Comparison of ENCODE assay signal across 14 cellular contexts in genomic region chr3:76497636-76498035, GRCh38.
DNase-seq lines count a peak whose midpoint lies in the region; ATAC-seq, FAIRE-seq and TF ChIP-seq lines count a peak whose summit lies in the region.
"Had no signal": no experiment of that assay in that cellular context is flagged by ENCODE, and none has a peak within 500 bp of the region (broad histone marks: within the 10 kb centered on the region; RNA-seq: fewer than 3 reads in every experiment).

No MANE protein-coding gene starts in this region.

- no peak for TF ChIP-seq CTCF in kidney (IDR thresholded peaks at IDR 0.05; ENCODE audit: borderline replicate concordance, extremely low read depth, insufficient read depth)

- ATAC-seq in HG02588 (IDR thresholded peaks at IDR 0.05; ENCODE audit: unreplicated experiment), result no peak

- no peaks in the 10 kb centered on the region for H3K36me3 ChIP-seq in kidney (ENCODE audit: control insufficient read depth in 1 of 2, insufficient read depth in 2 of 2, low read length in 2 of 2)
- H3K36me3 ChIP-seq: stomach had no signal

- H3K9ac ChIP-seq in kidney (ENCODE audit: low read length in 2 of 2), result no peak overlapping the region

- no peaks in the 10 kb centered on the region for H3K4me1 ChIP-seq in kidney (ENCODE audit: control insufficient read depth in 1 of 2, insufficient read depth in 1 of 2, low read depth in 1 of 2, low read length in 2 of 2)
- H3K4me1 ChIP-seq: stomach had no signal

- FAIRE-seq in kidney (lab: Jason Lieb, UNC), result no peak
- FAIRE-seq: A204.1 had no signal

- intact Hi-C loops in kidney (cut with DNase I), result no loop called here

- DNase-seq in 8988T (peak; percentile 17), HCEC 1CT (peak; percentile 61), astrocyte of the hippocampus (ENCODE audit: low read depth, low spot score) (peak; percentile 30), iPS-NIHi7 (ENCODE audit: extremely low spot score) (peak; percentile 41), A172 (ENCODE audit: low spot score) (no peak), HuH-7.5 (ENCODE audit: low spot score) (no peak), kidney (no peak)
- DNase-seq: activated gamma-delta T cell treated with Interleukin-2 at 50 U/mL for 16 hours, NCI-H1092 treated with DMSO at 0.1 percent for 48 hours, stomach had no signal

- no peak overlapping the region for H3K27ac ChIP-seq in kidney (ENCODE audit: low read depth in 2 of 2, low read length in 2 of 2)
- H3K27ac ChIP-seq: SK-N-MC, stomach, VCaP had no signal

- no peak overlapping the region for H3K4me3 ChIP-seq in kidney (ENCODE audit: low read length in 2 of 2)
- H3K4me3 ChIP-seq: SK-N-MC, stomach had no signal

- H3K9me3 ChIP-seq in kidney (ENCODE audit: control insufficient read depth in 1 of 2, low read length in 2 of 2), result no peaks in the 10 kb centered on the region

Comparison
In these comparisons a context has a peak if more than half of its experiments do, and no peak if none do; other contexts are left out.
1. DNase-seq: peak in 8988T (single experiment), HCEC 1CT (single experiment), astrocyte of the hippocampus (single experiment) and iPS-NIHi7 (single experiment); none in A172 (single experiment), HuH-7.5 (single experiment) and kidney (single experiment).